14 cellular contexts compared by ENCODE assay signal in the genomic region with DNA sequence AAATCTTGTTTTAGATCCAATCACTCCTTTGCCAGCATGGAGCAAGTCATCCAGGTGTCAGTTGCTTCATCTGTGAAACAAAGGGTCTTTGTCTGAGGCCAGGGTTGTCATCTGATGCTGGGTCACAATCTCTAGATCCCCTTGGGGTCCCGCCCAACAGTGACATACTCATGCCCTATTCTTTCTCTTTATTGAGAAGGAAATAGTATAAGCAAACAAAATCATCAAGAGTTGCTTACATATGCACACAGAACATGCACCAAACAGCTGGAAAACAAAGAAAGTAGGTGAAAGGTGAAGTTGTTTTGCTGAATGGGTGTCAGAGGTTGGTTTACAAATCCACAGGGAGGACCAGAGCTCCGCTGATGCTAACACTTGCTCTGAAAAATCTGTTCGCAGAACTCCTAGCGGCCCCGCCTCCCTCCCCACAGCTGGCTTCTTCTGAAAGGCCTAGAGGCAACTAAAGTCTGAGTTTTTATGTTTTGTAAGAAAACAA.
DNase-seq lines count a peak whose midpoint lies in the region; TF ChIP-seq lines count a peak whose summit lies in the region.
"Had no signal": no experiment of that assay in that cellular context is flagged by ENCODE, and none has a peak within 500 bp of the region (broad histone marks: within the 10 kb centered on the region; RNA-seq: fewer than 3 reads in every experiment).

No MANE protein-coding gene starts in this region.

- H3K4me3 ChIP-seq in MG63 = no peak overlapping the region
- H3K4me3 ChIP-seq: pancreas, thoracic aorta had no signal

- DNase-seq in DMS 273 (lab: John Stamatoyannopoulos, UW; ENCODE audit: unreplicated experiment) = peak; percentile 11
- no peak for DNase-seq in DMS 273 treated with DMSO at 0.1 percent for 48 hours (lab: John Stamatoyannopoulos, UW)
- DNase-seq in brain pericyte (ENCODE audit: low read depth, low spot score) = peak; percentile 96
- peak; percentile 75 for DNase-seq in iPS-NIHi11 (ENCODE audit: low spot score)
- DNase-seq in stromal cell of bone marrow (ENCODE audit: low read depth) = peak; percentile 13
- DNase-seq in RWPE1 (ENCODE audit: low spot score) = no peak
- DNase-seq in activated CD4-positive, alpha-beta T cell treated with anti-CD3 and anti-CD28 coated beads, Interleukin-2, amount 50 U/mL, for 4 hours = no peak
- no peak for DNase-seq in MG63
- DNase-seq: activated CD4-positive, alpha-beta memory T cell treated with anti-CD3 and anti-CD28 coated beads for 36 hours; activated naive CD4-positive, alpha-beta T cell treated with anti-CD3 and anti-CD28 coated beads, Interleukin-2, amount 50 U/mL, for 16 hours; KG1; pancreas had no signal

- no peaks in the 10 kb centered on the region for H3K9me3 ChIP-seq in MG63
- H3K9me3 ChIP-seq: pancreas, thoracic aorta had no signal

- CTCF ChIA-PET in RWPE1 (lab: Yijun Ruan, JAX) = no interaction called here

- H3K27me3 ChIP-seq in MG63 = no peaks in the 10 kb centered on the region
- H3K27me3 ChIP-seq: pancreas had no signal

- H3K36me3 ChIP-seq in MG63 = no peaks in the 10 kb centered on the region
- H3K36me3 ChIP-seq: pancreas, thoracic aorta had no signal

- no peak for TF ChIP-seq CTCF in RWPE1 (conservative IDR thresholded peaks at IDR 0.05; ENCODE audit: low read depth)

- POLR2A ChIA-PET in RWPE1 (lab: Yijun Ruan, JAX; ENCODE audit: low non-redundant PET) = interaction anchor here (0.6 kb wide), 1 partner anchor 21 kb away, joined by 4 read pairs; no protein-coding TSS in a partner anchor

- H3K27ac ChIP-seq in RWPE1 = no peak overlapping the region
- H3K27ac ChIP-seq: 22Rv1, pancreas, thoracic aorta had no signal

Comparison
In these comparisons a context has a peak if more than half of its experiments do, and no peak if none do; other contexts are left out.
1. DNase-seq: peak in DMS 273 (single experiment), brain pericyte (single experiment), iPS-NIHi11 (single experiment) and stromal cell of bone marrow (single experiment); none in DMS 273 treated with DMSO at 0.1 percent for 48 hours (single experiment), RWPE1 (single experiment), activated CD4-positive, alpha-beta T cell treated with anti-CD3 and anti-CD28 coated beads, Interleukin-2, amount 50 U/mL, for 4 hours (0 of 2) and MG63 (single experiment).